In the genomic region with DNA sequence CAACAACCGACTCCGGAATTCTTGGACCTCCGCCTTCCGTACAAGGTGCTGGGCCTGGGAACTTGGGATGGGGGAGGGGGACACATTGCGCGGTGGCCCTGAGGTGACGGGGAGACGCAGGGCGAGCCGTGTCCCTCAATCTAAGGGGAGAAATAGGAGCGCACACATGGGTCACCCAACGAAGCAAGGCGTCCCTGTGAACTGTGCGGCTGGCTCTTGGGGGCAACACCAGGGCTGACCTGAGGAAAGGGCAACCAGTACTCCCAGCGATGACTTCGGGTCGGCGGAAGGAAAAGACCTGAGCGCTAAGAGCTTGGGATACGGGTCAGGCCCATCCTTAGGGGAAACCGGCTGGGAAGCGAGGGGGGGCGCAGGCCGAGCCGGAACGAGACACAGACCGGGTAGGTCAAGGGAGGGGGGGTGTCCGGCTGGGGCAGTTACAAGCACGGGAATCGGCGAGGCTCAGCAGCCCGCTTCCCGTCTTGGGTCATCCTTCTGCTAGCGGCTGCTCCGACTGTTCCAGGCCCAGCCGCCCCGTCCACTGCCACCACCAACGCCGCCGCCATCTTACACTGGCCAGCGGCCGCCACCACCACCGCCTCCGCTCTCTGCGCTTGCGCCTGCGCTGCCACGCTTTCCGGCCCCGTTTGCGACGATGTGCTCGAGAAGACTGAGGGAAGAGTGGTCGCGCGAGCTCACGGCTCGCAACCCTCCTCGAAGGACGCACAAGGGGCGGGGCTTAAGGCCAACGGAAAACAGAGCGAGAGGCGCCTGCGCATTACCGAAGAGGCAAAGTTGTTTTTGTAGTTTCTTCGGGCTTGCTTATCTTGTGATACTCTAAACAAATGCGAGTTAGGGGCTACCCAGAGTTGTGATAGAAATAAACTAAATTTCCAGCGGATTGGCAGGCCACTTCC, we compare ENCODE assay signal across 8 cellular contexts. TPM values are rescaled to one million over a fixed set of nuclear protein-coding genes. Genes with fewer than 3 reads are reported as not detected.
DNase-seq lines count a peak whose midpoint lies in the region; ATAC-seq and TF ChIP-seq lines count a peak whose summit lies in the region.

A gene (minus strand): TSS at position 672 of the 917 bp plus-strand sequence. CDS start 18,541 bp downstream, outside the sequence.

- WGBS in esophagus, 2 donors = 0% methylated on average over 66 to 69 of the region's 69 CpGs

- CTCF ChIA-PET in Panc1 (lab: Charles Lee) = interaction anchor here (0.6 to 1.4 kb wide), 3 partner anchors 10 to 741 kb away, joined by 4 to 6 read pairs (median 5); no protein-coding TSS in a partner anchor

- H3K4me1 ChIP-seq in Panc1 (ENCODE audit: control insufficient read depth, insufficient read depth, low read length) (peaks cover 29% of the 10 kb centered on the region), esophagus (ENCODE audit: control insufficient read depth in 2 of 2, insufficient read depth in 2 of 2, low read length in 1 of 2) (no peaks in the 10 kb centered on the region), muscle layer of colon (ENCODE audit: insufficient read depth, low read length) (peaks cover 33% of the 10 kb centered on the region)

- H3K27me3 ChIP-seq in Panc1 (ENCODE audit: control insufficient read depth, insufficient read depth, low read length) (no peaks in the 10 kb centered on the region), esophagus (ENCODE audit: control insufficient read depth in 1 of 2, insufficient read depth in 2 of 2, low read length in 2 of 2) (no peaks in the 10 kb centered on the region), muscle layer of colon (ENCODE audit: control insufficient read depth in 1 of 2, insufficient read depth in 2 of 2, low read length in 2 of 2) (no peaks in the 10 kb centered on the region)

- DNase-seq in DMS53 (lab: John Stamatoyannopoulos, UW) (peak; percentile 99), KG1 (lab: John Stamatoyannopoulos, UW) (peak; percentile 96), Panc1 (ENCODE audit: low read depth, low spot score) (peak; percentile 89)
- DNase-seq in activated T-cell treated with anti-CD3 and anti-CD28 coated beads, Interleukin-2, amount 50 U/mL, for 4 hours = peak; percentile 95
- peak; percentile 93 for DNase-seq in stimulated activated CD8-positive, alpha-beta memory T cell treated with anti-CD3 and anti-CD28 coated beads, Interleukin-7, amount 100 ng/mL, for 24 hours (ENCODE audit: low read depth)

- peak within 1 kb of the TSS; percentile 99 for H3K9ac ChIP-seq in muscle layer of colon (ENCODE audit: low read length)

- no peaks in the 10 kb centered on the region for H3K9me3 ChIP-seq in Panc1 (ENCODE audit: control insufficient read depth, insufficient read depth, low read depth, low read length)
- no peaks in the 10 kb centered on the region for H3K9me3 ChIP-seq in esophagus (ENCODE audit: control insufficient read depth in 2 of 2, insufficient read depth in 1 of 2, low read depth in 1 of 2, low read length in 1 of 2)
- no peaks in the 10 kb centered on the region for H3K9me3 ChIP-seq in muscle layer of colon (ENCODE audit: low read length)

- no peaks in the 10 kb centered on the region for H3K27me3 Mint-ChIP-seq in activated T-cell treated with anti-CD3 and anti-CD28 coated beads, Interleukin-2, amount 50 U/mL, for 4 hours (ENCODE audit: low read depth)

- intact Hi-C loops in Panc1 (cut with micrococcal nuclease; ENCODE audit: unreplicated experiment) = no loop called here

- no TSS peak for BruUV-seq in Panc1 (replicated peaks; lab: Mats Ljungman, UMichigan)

- peak; percentile 78 for ATAC-seq in GM21723 (IDR thresholded peaks at IDR 0.05; ENCODE audit: unreplicated experiment)
- ATAC-seq in Panc1 = peak; percentile 97
- peak; percentile 86 to 88 for ATAC-seq in activated T-cell treated with anti-CD3 and anti-CD28 coated beads, Interleukin-2, amount 50 U/mL, for 4 hours

- H3K36me3 ChIP-seq in Panc1 (ENCODE audit: control insufficient read depth, insufficient read depth, low read length) (no peaks in the 10 kb centered on the region; the same call in 1 of the 2 replicates), esophagus (ENCODE audit: control insufficient read depth in 2 of 2, insufficient read depth in 2 of 2, low read length in 1 of 2) (no peaks in the 10 kb centered on the region), muscle layer of colon (ENCODE audit: insufficient read depth, low read length) (no peaks in the 10 kb centered on the region)

- H3K4me3 ChIP-seq in Panc1 (ENCODE audit: low read depth in 2 of 2, low read length in 2 of 2) (peak within 1 kb of the TSS; percentile 84 to 96), esophagus (ENCODE audit: low read depth in 1 of 2, low read length in 2 of 2) (peak within 1 kb of the TSS; percentile 88 to 97), muscle layer of colon (ENCODE audit: low read depth in 1 of 2, low read length in 2 of 2) (peak within 1 kb of the TSS; percentile 63 to 91)

- POLR2A ChIA-PET in Panc1 (lab: Charles Lee) = interaction anchor here (0.6 to 1.1 kb wide), 5 partner anchors 8 to 175 kb away, joined by 3 to 8 read pairs (median 5); a partner anchor contains a TSS

- in situ Hi-C loops in Panc1 (cut with HindIII; ENCODE audit: low pct_unique_long_range_greater_than_20kb, low sequenced_read_pairs) = no loop called here

- H3K4me1 Mint-ChIP-seq in activated T-cell treated with anti-CD3 and anti-CD28 coated beads, Interleukin-2, amount 50 U/mL, for 4 hours (ENCODE audit: low read depth) = peaks cover 49% of the 10 kb centered on the region

- no peaks in the 10 kb centered on the region for H3K9me3 Mint-ChIP-seq in activated T-cell treated with anti-CD3 and anti-CD28 coated beads, Interleukin-2, amount 50 U/mL, for 4 hours

- peak within 1 kb of the TSS; percentile 93 for H3K4me3 Mint-ChIP-seq in activated T-cell treated with anti-CD3 and anti-CD28 coated beads, Interleukin-2, amount 50 U/mL, for 4 hours

- H3K27ac ChIP-seq in Panc1 (ENCODE audit: low read length) (peak within 1 kb of the TSS; percentile 98), esophagus (ENCODE audit: low read depth in 2 of 2, low read length in 1 of 2) (peak within 1 kb of the TSS; percentile 84 to 97), muscle layer of colon (ENCODE audit: low read depth, low read length) (peak within 1 kb of the TSS; percentile 92)

- no peak for TF ChIP-seq CTCF in Panc1 (IDR thresholded peaks at IDR 0.05)

- H3K36me3 Mint-ChIP-seq in activated T-cell treated with anti-CD3 and anti-CD28 coated beads, Interleukin-2, amount 50 U/mL, for 4 hours (ENCODE audit: insufficient read depth) = peaks cover 14% of the 10 kb centered on the region

RNA-seq across cellular contexts. Expression of the gene that starts here (rescaled TPM):
- total RNA-seq in Panc1 (2021; ENCODE audit: unreplicated experiment) = 127 TPM
- polyA plus RNA-seq in Panc1 (2012; ENCODE audit: insufficient read length) = 103 TPM
- total RNA-seq in activated T-cell treated with anti-CD3 and anti-CD28 coated beads, Interleukin-2, amount 50 U/mL, for 4 hours = 10 to 100 TPM; 64.4 to 68.4 (median 65.0) TPM
- polyA plus RNA-seq in esophagus = 10 to 100 TPM; 47.8 to 55.0 TPM

Comparison
In these comparisons a context has a peak if more than half of its experiments do, and no peak if none do; other contexts are left out.
1. Peak in every context shown above with its lines: DNase-seq, ATAC-seq, H3K4me3 ChIP-seq and H3K27ac ChIP-seq.